In genomic region chr1:904271-904950, GRCh38 we compare ENCODE assay signal across 8 cellular contexts. TPM values are rescaled to one million over a fixed set of nuclear protein-coding genes. Genes with fewer than 3 reads are reported as not detected.
A peak's percentile ranks its signal among the peaks of the same experiment; 100 is the strongest.
DNase-seq lines count a peak whose midpoint lies in the region; ATAC-seq lines count a peak whose summit lies in the region.

No MANE protein-coding gene starts in this region.

- DNase-seq in GF-D8 (lab: John Stamatoyannopoulos, UW), result peak; percentile 35
- DNase-seq in NOMO-1 treated with DMSO at 0.1 percent for 48 hours (lab: John Stamatoyannopoulos, UW; ENCODE audit: unreplicated experiment), result peak; percentile 66
- DNase-seq in activated CD8-positive, alpha-beta memory T cell treated with anti-CD3 and anti-CD28 coated beads, Interleukin-2, amount 50 U/mL, for 4 hours, result peak; percentile 88
- DNase-seq in epidermal melanocyte (ENCODE audit: insufficient read length, low spot score), result peak; percentile 85
- DNase-seq in myocyte (ENCODE audit: low read depth), result peak; percentile 76
- peak; percentile 59 to 81 for DNase-seq in stimulated activated CD8-positive, alpha-beta memory T cell treated with anti-CD3 and anti-CD28 coated beads, Interleukin-7, amount 100 ng/mL, for 4 hours (ENCODE audit: low read depth in 2 of 2)

- ATAC-seq in HG03354 (IDR thresholded peaks at IDR 0.05; ENCODE audit: poor library complexity, severe bottlenecking, unreplicated experiment), result peak; percentile 65
- ATAC-seq in HG03520 (IDR thresholded peaks at IDR 0.05; ENCODE audit: unreplicated experiment), result no peak

RNA-seq across cellular contexts. Expression of gene SAMD11, which starts 19.3 kb away (rescaled TPM):
- 0.86 and 1.4 TPM in 2 replicates for total RNA-seq in myocyte
- polyA plus RNA-seq in myocyte (2012), result 2.5 TPM

RNA-seq across cellular contexts. Expression of gene NOC2L, which starts 54.6 kb away (rescaled TPM):
- total RNA-seq in myocyte, result 70.2 and 71.9 TPM in 2 replicates
- 54.9 TPM for polyA plus RNA-seq in myocyte (2012)

RNA-seq across cellular contexts. Expression of gene KLHL17, which starts 56.0 kb away (rescaled TPM):
- 5.6 and 13.6 TPM in 2 replicates for total RNA-seq in myocyte
- polyA plus RNA-seq in myocyte (2012), result 12.4 TPM

Comparison
In these comparisons a context has a peak if more than half of its experiments do, and no peak if none do; other contexts are left out.
1. DNase-seq: peak in every context shown above with its lines; median percentile 88 in activated CD8-positive, alpha-beta memory T cell treated with anti-CD3 and anti-CD28 coated beads, Interleukin-2, amount 50 U/mL, for 4 hours; 85 in epidermal melanocyte; 76 in myocyte; 70 in stimulated activated CD8-positive, alpha-beta memory T cell treated with anti-CD3 and anti-CD28 coated beads, Interleukin-7, amount 100 ng/mL, for 4 hours; 66 in NOMO-1 treated with DMSO at 0.1 percent for 48 hours; 35 in GF-D8.